8 cellular contexts compared by ENCODE assay signal in genomic region chr5:118791986-118792734, GRCh38.
A peak's percentile ranks its signal among the peaks of the same experiment; 100 is the strongest.
DNase-seq lines count a peak whose midpoint lies in the region; ATAC-seq and TF ChIP-seq lines count a peak whose summit lies in the region.

No MANE protein-coding gene starts in this region.

- peak overlapping the region; percentile 80 for H2AFZ ChIP-seq in Loucy (ENCODE audit: low read length)

- no peaks in the 10 kb centered on the region for H3K36me3 ChIP-seq in Loucy (ENCODE audit: insufficient read depth, low read length)
- H3K36me3 ChIP-seq in SJCRH30, result no peaks in the 10 kb centered on the region

- H3K9me3 ChIP-seq in Loucy (ENCODE audit: insufficient read depth, low read depth, low read length) (no peaks in the 10 kb centered on the region), SJCRH30 (replicated peaks) (no peaks in the 10 kb centered on the region)

- peak overlapping the region; percentile 64 for H3K4me2 ChIP-seq in Loucy (ENCODE audit: low read depth, low read length, poor library complexity, severe bottlenecking)

- no peaks in the 10 kb centered on the region for H3K9me2 ChIP-seq in Loucy (replicated peaks; ENCODE audit: low read depth, low read length)

- POLR2A ChIA-PET in HEK293T (lab: Yijun Ruan, JAX), result no interaction called here

- no peaks in the 10 kb centered on the region for H3K9me3 Mint-ChIP-seq in effector memory CD8-positive, alpha-beta T cell
- H3K9me3 Mint-ChIP-seq in type B pancreatic cell, result peaks cover 7% of the 10 kb centered on the region

- peak; percentile 41 for ATAC-seq in effector memory CD8-positive, alpha-beta T cell (replicated peaks)

- H3K36me3 Mint-ChIP-seq in effector memory CD8-positive, alpha-beta T cell (ENCODE audit: insufficient read depth), result peaks cover 3% of the 10 kb centered on the region
- peaks cover 4% of the 10 kb centered on the region for H3K36me3 Mint-ChIP-seq in type B pancreatic cell

- H3K9ac ChIP-seq in Loucy (ENCODE audit: low read depth, low read length, poor library complexity, severe bottlenecking), result no peak overlapping the region

- H3K4me3 Mint-ChIP-seq in effector memory CD8-positive, alpha-beta T cell, result no peak overlapping the region
- H3K4me3 Mint-ChIP-seq in type B pancreatic cell, result peak overlapping the region; percentile 42

- CTCF ChIA-PET in HEK293T (lab: Yijun Ruan, JAX), result interaction anchor here (0.6 to 1.4 kb wide), 3 partner anchors 17 to 1954 kb away, joined by 3 to 5 read pairs (median 3); no protein-coding TSS in a partner anchor

- no peaks in the 10 kb centered on the region for H3F3A ChIP-seq in Loucy (ENCODE audit: low read depth)

- TF ChIP-seq CTCF in GM12865 (IDR thresholded peaks at IDR 0.05; ENCODE audit: insufficient read depth, low read depth, low read length, missing control alignments), result peak; percentile 81
- peak; percentile 65 for TF ChIP-seq CTCF in Loucy (conservative IDR thresholded peaks at IDR 0.05; ENCODE audit: low read length)
- TF ChIP-seq CTCF in type B pancreatic cell (conservative IDR thresholded peaks at IDR 0.05), result peak; percentile 92

- DNase-seq in AG08395 (ENCODE audit: low spot score) (peak; percentile 77), GM12865 (ENCODE audit: low read depth) (peak; percentile 82), HEK293T (ENCODE audit: extremely low spot score) (peak; percentile 63), SJCRH30 (peak; percentile 37 to 81), medulla oblongata (ENCODE audit: extremely low spot score) (peak; percentile 87), type B pancreatic cell (ENCODE audit: extremely low spot score, unreplicated experiment) (no peak)
- peak in 1 of 3 experiments; percentile 5 for DNase-seq in effector memory CD8-positive, alpha-beta T cell

- H3K27ac Mint-ChIP-seq in effector memory CD8-positive, alpha-beta T cell, result no peak overlapping the region
- H3K27ac Mint-ChIP-seq in type B pancreatic cell, result peak overlapping the region; percentile 29

- H3K4me3 ChIP-seq in GM12865 (ENCODE audit: low read depth, low read length) (no peak overlapping the region), Loucy (ENCODE audit: low read length, poor library complexity, severe bottlenecking) (no peak overlapping the region), SJCRH30 (peak overlapping the region; percentile 25; the same call in 1 of the 2 replicates)

- H3K79me2 ChIP-seq in Loucy (ENCODE audit: insufficient read depth, low read length), result no peaks in the 10 kb centered on the region

- no peaks in the 10 kb centered on the region for H3K4me1 Mint-ChIP-seq in effector memory CD8-positive, alpha-beta T cell (ENCODE audit: low read depth in 2 of 2)
- peaks cover 11% of the 10 kb centered on the region for H3K4me1 Mint-ChIP-seq in type B pancreatic cell (ENCODE audit: unreplicated experiment)

- no peaks in the 10 kb centered on the region for H3K4me1 ChIP-seq in Loucy (ENCODE audit: insufficient read depth, low read length, poor library complexity, severe bottlenecking)
- H3K4me1 ChIP-seq in SJCRH30, result peaks cover 3% of the 10 kb centered on the region; the same call in 1 of the 2 replicates

- peaks cover 0 to 11% of the 10 kb centered on the region in 2 donors for H3K27me3 Mint-ChIP-seq in effector memory CD8-positive, alpha-beta T cell
- H3K27me3 Mint-ChIP-seq in type B pancreatic cell, result peaks cover 6% of the 10 kb centered on the region

- H3K27me3 ChIP-seq in Loucy (ENCODE audit: insufficient read depth, low read length, poor library complexity, severe bottlenecking), result no peaks in the 10 kb centered on the region
- H3K27me3 ChIP-seq in SJCRH30, result no peaks in the 10 kb centered on the region

- H4K20me1 ChIP-seq in Loucy (ENCODE audit: insufficient read depth, low read length, poor library complexity, severe bottlenecking), result no peaks in the 10 kb centered on the region

- H3K27ac ChIP-seq in SJCRH30, result no peak overlapping the region

TF ChIP-seq in HEK293T, 16 proteins besides CTCF, POLR2A, EP300 and RAD21:
- TF ChIP-seq SP1 (IDR thresholded peaks at IDR 0.05) (no peak), SUZ12 (IDR thresholded peaks at IDR 0.05) (no peak), CTBP1 (IDR thresholded peaks at IDR 0.05; ENCODE audit: borderline replicate concordance) (no peak), ARNT (IDR thresholded peaks at IDR 0.05) (no peak), FOXM1 (IDR thresholded peaks at IDR 0.05; ENCODE audit: borderline replicate concordance) (no peak), FOXA1 (IDR thresholded peaks at IDR 0.05) (no peak), ELF4 (IDR thresholded peaks at IDR 0.05) (no peak), BHLHE40 (IDR thresholded peaks at IDR 0.05; ENCODE audit: borderline replicate concordance) (no peak), LEF1 (IDR thresholded peaks at IDR 0.05; ENCODE audit: borderline replicate concordance) (no peak), L3MBTL2 (conservative IDR thresholded peaks at IDR 0.05) (no peak), ZNF384 (IDR thresholded peaks at IDR 0.05) (no peak), TARDBP (IDR thresholded peaks at IDR 0.05) (no peak), NFRKB (IDR thresholded peaks at IDR 0.05) (no peak), HDGF (IDR thresholded peaks at IDR 0.05; ENCODE audit: borderline replicate concordance) (no peak), FOXK2 (IDR thresholded peaks at IDR 0.05) (no peak)
- TF ChIP-seq, protein P1, sequence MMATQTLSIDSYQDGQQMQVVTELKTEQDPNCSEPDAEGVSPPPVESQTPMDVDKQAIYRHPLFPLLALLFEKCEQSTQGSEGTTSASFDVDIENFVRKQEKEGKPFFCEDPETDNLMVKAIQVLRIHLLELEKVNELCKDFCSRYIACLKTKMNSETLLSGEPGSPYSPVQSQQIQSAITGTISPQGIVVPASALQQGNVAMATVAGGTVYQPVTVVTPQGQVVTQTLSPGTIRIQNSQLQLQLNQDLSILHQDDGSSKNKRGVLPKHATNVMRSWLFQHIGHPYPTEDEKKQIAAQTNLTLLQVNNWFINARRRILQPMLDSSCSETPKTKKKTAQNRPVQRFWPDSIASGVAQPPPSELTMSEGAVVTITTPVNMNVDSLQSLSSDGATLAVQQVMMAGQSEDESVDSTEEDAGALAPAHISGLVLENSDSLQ (IDR thresholded peaks at IDR 0.05), result no peak
